In the genomic region with DNA sequence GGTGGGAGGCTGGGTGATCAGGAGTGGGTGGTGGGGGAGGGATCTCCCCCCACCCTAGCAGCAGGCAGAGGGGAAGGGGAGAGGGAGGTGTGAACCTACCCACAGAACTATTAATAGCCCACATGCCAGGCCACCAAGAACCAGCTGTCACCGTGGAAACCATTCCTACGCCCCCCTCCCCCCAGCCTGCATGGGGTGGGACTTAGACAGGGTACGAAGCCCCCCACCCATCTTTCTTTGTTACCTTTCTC, we compare ENCODE assay signal across 12 cellular contexts. TPM values are rescaled to one million over a fixed set of nuclear protein-coding genes. Genes with fewer than 3 reads are reported as not detected.
A peak's percentile ranks its signal among the peaks of the same experiment; 100 is the strongest.
DNase-seq lines count a peak whose midpoint lies in the region; ATAC-seq, FAIRE-seq and TF ChIP-seq lines count a peak whose summit lies in the region.
"Had no signal": no experiment of that assay in that cellular context is flagged by ENCODE, and none has a peak within 500 bp of the region (broad histone marks: within the 10 kb centered on the region; RNA-seq: fewer than 3 reads in every experiment).

No MANE protein-coding gene starts in this region.

- TF ChIP-seq RAD21 in K562 (CRISPR knock-in tag; conservative IDR thresholded peaks at IDR 0.05 in 1 of 2, IDR thresholded peaks at IDR 0.05 in 1 of 2), result no peak

- H3K9ac ChIP-seq in K562 (ENCODE audit: insufficient read depth in 1 of 2, low read depth in 2 of 2, low read length in 2 of 2), result peak overlapping the region; percentile 59 to 78

- H3K9me3 Mint-ChIP-seq in activated CD8-positive, alpha-beta T cell treated with anti-CD3 and anti-CD28 coated beads for 36 hours, result no peaks in the 10 kb centered on the region
- H3K9me3 Mint-ChIP-seq in activated CD8-positive, alpha-beta T cell treated with anti-CD3 and anti-CD28 coated beads, Interleukin-2, amount 10 ng/mL, durations not matched to agents 7 days and 5 days (ENCODE audit: insufficient read depth), result no peaks in the 10 kb centered on the region
- H3K9me3 Mint-ChIP-seq: WTC11 had no signal

- H3K9me3 ChIP-seq in K562 (replicated peaks; ENCODE audit: control insufficient read depth, insufficient read depth, low read depth, low read length) (no peaks in the 10 kb centered on the region), muscle layer of duodenum (ENCODE audit: control insufficient read depth in 1 of 2, low read length in 2 of 2) (no peaks in the 10 kb centered on the region), thymus (ENCODE audit: control insufficient read depth) (no peaks in the 10 kb centered on the region)

- DNase-seq in activated CD8-positive, alpha-beta T cell treated with anti-CD3 and anti-CD28 coated beads for 36 hours, result no peak
- DNase-seq in activated CD8-positive, alpha-beta T cell treated with anti-CD3 and anti-CD28 coated beads, Interleukin-2, amount 10 ng/mL, durations not matched to agents 7 days and 5 days, result no peak
- no peak for DNase-seq in K562 (ENCODE audit: extremely low read depth in 1 of 4, low spot score in 3 of 4)
- DNase-seq in effector CD8-positive, alpha-beta T cell (lab: John Stamatoyannopoulos, UW), result no peak

- no peak overlapping the region for H2AFZ ChIP-seq in K562 (ENCODE audit: low read depth, low read length)

- no TSS peak for BruUV-seq in K562 (replicated peaks; lab: Mats Ljungman, UMichigan)

- H3K4me2 ChIP-seq in K562 (ENCODE audit: insufficient read depth, low read length), result peak overlapping the region; percentile 74

- H3K27me3 ChIP-seq in K562 (ENCODE audit: control insufficient read depth in 2 of 2, insufficient read depth in 2 of 2, low read length in 2 of 2) (no peaks in the 10 kb centered on the region), muscle layer of duodenum (ENCODE audit: low read depth, low read length) (no peaks in the 10 kb centered on the region), thymus (ENCODE audit: control insufficient read depth, insufficient read depth) (no peaks in the 10 kb centered on the region)

- intact Hi-C loops in activated CD8-positive, alpha-beta T cell treated with anti-CD3 and anti-CD28 coated beads for 36 hours (cut with micrococcal nuclease), result no loop called here
- intact Hi-C loops in K562 (cut with micrococcal nuclease), result no loop called here

- H3K27me3 Mint-ChIP-seq in activated CD8-positive, alpha-beta T cell treated with anti-CD3 and anti-CD28 coated beads for 36 hours, result no peaks in the 10 kb centered on the region
- no peaks in the 10 kb centered on the region for H3K27me3 Mint-ChIP-seq in activated CD8-positive, alpha-beta T cell treated with anti-CD3 and anti-CD28 coated beads, Interleukin-2, amount 10 ng/mL, durations not matched to agents 7 days and 5 days (ENCODE audit: low read depth)

- no peak for ATAC-seq in activated CD8-positive, alpha-beta T cell treated with anti-CD3 and anti-CD28 coated beads for 36 hours
- no peak for ATAC-seq in activated CD8-positive, alpha-beta T cell treated with anti-CD3 and anti-CD28 coated beads, Interleukin-2, amount 10 ng/mL, durations not matched to agents 7 days and 5 days
- no peak for ATAC-seq in K562
- no peak for ATAC-seq in HG03039 (IDR thresholded peaks at IDR 0.05; ENCODE audit: unreplicated experiment)
- ATAC-seq in HG03097 (IDR thresholded peaks at IDR 0.05; ENCODE audit: low FRiP score, unreplicated experiment), result no peak
- ATAC-seq: sciatic nerve had no signal

- TF ChIP-seq POLR2A in K562 (conservative IDR thresholded peaks at IDR 0.05), result no peak

- WGBS in K562 (ENCODE audit: insufficient coverage, low coverage, missing lambda C conversion rate), result 13% methylated on average over 3 of the region's 3 CpGs
- 37% methylated on average over 3 of the region's 3 CpGs for WGBS in thymus

- H3K4me1 Mint-ChIP-seq in activated CD8-positive, alpha-beta T cell treated with anti-CD3 and anti-CD28 coated beads for 36 hours (ENCODE audit: low read depth), result peaks cover 71% of the 10 kb centered on the region
- peaks cover 44% of the 10 kb centered on the region for H3K4me1 Mint-ChIP-seq in activated CD8-positive, alpha-beta T cell treated with anti-CD3 and anti-CD28 coated beads, Interleukin-2, amount 10 ng/mL, durations not matched to agents 7 days and 5 days (ENCODE audit: low read depth)

- TF ChIP-seq EP300 in K562 (IDR thresholded peaks at IDR 0.05; ENCODE audit: low read length), result no peak

- peak overlapping the region; percentile 96 for H3K27ac Mint-ChIP-seq in activated CD8-positive, alpha-beta T cell treated with anti-CD3 and anti-CD28 coated beads for 36 hours
- H3K27ac Mint-ChIP-seq in activated CD8-positive, alpha-beta T cell treated with anti-CD3 and anti-CD28 coated beads, Interleukin-2, amount 10 ng/mL, durations not matched to agents 7 days and 5 days, result no peak overlapping the region
- H3K27ac Mint-ChIP-seq: WTC11 had no signal

- H3K27ac ChIP-seq in K562 (ENCODE audit: extremely low read depth, low read depth, low read length), result peak overlapping the region; percentile 77
- peak overlapping the region; percentile 94 for H3K27ac ChIP-seq in muscle layer of duodenum (ENCODE audit: low read length)
- peak overlapping the region; percentile 52 for H3K27ac ChIP-seq in thymus (ENCODE audit: low read depth)

- H3K9me1 ChIP-seq in K562 (ENCODE audit: control insufficient read depth, insufficient read depth, low read length), result no peaks in the 10 kb centered on the region

- no peaks in the 10 kb centered on the region for H4K20me1 ChIP-seq in K562 (replicated peaks; ENCODE audit: control insufficient read depth, insufficient read depth, low read length)

- POLR2A ChIA-PET in activated CD8-positive, alpha-beta T cell treated with anti-CD3 and anti-CD28 coated beads for 36 hours (lab: Charles Lee), result no interaction called here
- POLR2A ChIA-PET in activated CD8-positive, alpha-beta T cell treated with anti-CD3 and anti-CD28 coated beads, Interleukin-2, amount 10 ng/mL, durations not matched to agents 7 days and 5 days (lab: Charles Lee), result no interaction called here
- POLR2A ChIA-PET in K562 (lab: Yijun Ruan, JAX), result interaction anchor here (0.7 to 1.0 kb wide), 2 partner anchors 9 to 20 kb away, joined by 3 read pairs; no protein-coding TSS in a partner anchor

- H3K4me3 ChIP-seq in K562, result no peak overlapping the region
- H3K4me3 ChIP-seq in muscle layer of duodenum (ENCODE audit: low read depth in 1 of 2, low read length in 2 of 2), result peak overlapping the region in 1 of 2 donors; percentile 49
- no peak overlapping the region for H3K4me3 ChIP-seq in thymus (ENCODE audit: low read length)

- H3K36me3 ChIP-seq in K562 (ENCODE audit: control insufficient read depth, insufficient read depth, low read length), result peaks cover 9% of the 10 kb centered on the region; the same call in 1 of the 3 replicates
- no peaks in the 10 kb centered on the region for H3K36me3 ChIP-seq in muscle layer of duodenum (ENCODE audit: control insufficient read depth in 1 of 2, insufficient read depth in 2 of 2, low read length in 2 of 2)
- H3K36me3 ChIP-seq in thymus (ENCODE audit: control insufficient read depth, insufficient read depth), result no peaks in the 10 kb centered on the region

- H3K4me3 Mint-ChIP-seq in activated CD8-positive, alpha-beta T cell treated with anti-CD3 and anti-CD28 coated beads for 36 hours, result peak overlapping the region; percentile 78
- H3K4me3 Mint-ChIP-seq in activated CD8-positive, alpha-beta T cell treated with anti-CD3 and anti-CD28 coated beads, Interleukin-2, amount 10 ng/mL, durations not matched to agents 7 days and 5 days, result no peak overlapping the region

- FAIRE-seq in K562 (lab: Jason Lieb, UNC), result no peak
- FAIRE-seq: bronchial epithelial cell, urothelium cell line had no signal

- peaks cover 80 to 87% of the 10 kb centered on the region in 2 experiments for H3K4me1 ChIP-seq in K562 (replicated peaks in 1 of 2; ENCODE audit: control insufficient read depth in 2 of 2, insufficient read depth in 2 of 2, low read length in 2 of 2)
- H3K4me1 ChIP-seq in muscle layer of duodenum (ENCODE audit: control insufficient read depth in 1 of 2, insufficient read depth in 2 of 2, low read length in 2 of 2), result peaks cover 64 to 97% of the 10 kb centered on the region in 2 donors
- peaks cover 44% of the 10 kb centered on the region for H3K4me1 ChIP-seq in thymus (ENCODE audit: control insufficient read depth, insufficient read depth, low read length)

- H3K79me2 ChIP-seq in K562 (ENCODE audit: control insufficient read depth, insufficient read depth, low read length), result peaks cover 68% of the 10 kb centered on the region

- TF ChIP-seq CTCF in activated CD8-positive, alpha-beta T cell treated with anti-CD3 and anti-CD28 coated beads for 36 hours (IDR thresholded peaks at IDR 0.05), result no peak
- TF ChIP-seq CTCF in K562 (IDR thresholded peaks at IDR 0.05 in 2 of 3, conservative IDR thresholded peaks at IDR 0.05 in 1 of 3; ENCODE audit: insufficient read depth in 2 of 3, low read depth in 1 of 3, low read length in 3 of 3), result no peak

- in situ Hi-C loops in K562 (cut with MboI), result no loop called here

- CTCF ChIA-PET in activated CD8-positive, alpha-beta T cell treated with anti-CD3 and anti-CD28 coated beads for 36 hours (lab: Charles Lee), result interaction anchor here (1.3 to 3.7 kb wide), 3 partner anchors 16 to 43 kb away, joined by 3 to 25 read pairs (median 10); no protein-coding TSS in a partner anchor
- CTCF ChIA-PET in activated CD8-positive, alpha-beta T cell treated with anti-CD3 and anti-CD28 coated beads, Interleukin-2, amount 10 ng/mL, durations not matched to agents 7 days and 5 days (lab: Charles Lee), result interaction anchor here (0.9 to 7.9 kb wide), 6 partner anchors 15 to 98 kb away, joined by 3 to 93 read pairs (median 14); a partner anchor contains a TSS
- CTCF ChIA-PET in K562 (lab: Yijun Ruan, JAX; ENCODE audit: low intra/inter-chr PET ratio), result no interaction called here

- no peaks in the 10 kb centered on the region for H3K36me3 Mint-ChIP-seq in activated CD8-positive, alpha-beta T cell treated with anti-CD3 and anti-CD28 coated beads for 36 hours (ENCODE audit: low read depth)
- H3K36me3 Mint-ChIP-seq in activated CD8-positive, alpha-beta T cell treated with anti-CD3 and anti-CD28 coated beads, Interleukin-2, amount 10 ng/mL, durations not matched to agents 7 days and 5 days (ENCODE audit: low read depth), result no peaks in the 10 kb centered on the region
- H3K36me3 Mint-ChIP-seq: WTC11 had no signal

RNA-seq across cellular contexts. Expression of a gene that starts 7.8 kb away (rescaled TPM):
- total RNA-seq in activated CD8-positive, alpha-beta T cell treated with anti-CD3 and anti-CD28 coated beads for 36 hours, result 10 to 100 TPM; 11.1 to 13.8 TPM
- total RNA-seq in activated CD8-positive, alpha-beta T cell treated with anti-CD3 and anti-CD28 coated beads, Interleukin-2, amount 10 ng/mL, durations not matched to agents 7 days and 5 days, result 1 to 10 TPM; 8.7 to 9.7 TPM
- 10.8 and 15.6 TPM in 2 replicates for total RNA-seq in K562 (2011; cell fraction: chromatin; rRNA removed; ENCODE audit: low replicate concordance)
- 7.5 and 8.0 TPM in 2 replicates for total RNA-seq in K562 (2011; cell fraction: nucleolus; rRNA removed)
- total RNA-seq in K562 (2011; cell fraction: nucleoplasm; rRNA removed), result 10.3 and 15.7 TPM in 2 replicates
- total RNA-seq in K562 (2014; rRNA removed) (13.8 and 18.9 TPM in 2 replicates), K562 (2014; rRNA removed; fragmentation: Illumina TruSeq; extraction: Trizol) (7.5 and 9.1 TPM in 2 replicates), K562 (2015; rRNA removed; fragmentation: Illumina TruSeq; extraction: Trizol) (12.2 and 13.2 TPM in 2 replicates), K562 (2021) (22.7 and 23.4 TPM in 2 replicates)
- polyA plus RNA-seq in K562 (2011; rRNA removed) (8.3 and 9.3 TPM in 2 replicates), K562 (2014; fragmentation: Illumina TruSeq; extraction: Trizol) (19.7 and 21.6 TPM in 2 replicates), K562 (2014; fragmentation: Nextera tagmentation; extraction: Ambion mirVana) (under 1 TPM; 0.34 to 0.50 TPM), K562 (2014; rRNA removed) (12.7 and 13.8 TPM in 2 replicates), thymus (14.3 TPM)
- 7.8 and 12.5 TPM in 2 replicates for polyA plus RNA-seq in K562 (2011; cell fraction: cytosol; rRNA removed)
- polyA plus RNA-seq in K562 (2011; cell fraction: nucleus; rRNA removed), result 7.3 and 15.8 TPM in 2 replicates
- polyA plus RNA-seq in K562 (2012), result 20.0 TPM in 2 replicates
- polyA minus RNA-seq in K562 (2011; rRNA and poly(A)+ RNA removed), result 5.8 and 9.7 TPM in 2 replicates
- polyA minus RNA-seq in K562 (2011; cell fraction: cytosol; rRNA and poly(A)+ RNA removed), result 6.3 and 7.9 TPM in 2 replicates
- polyA minus RNA-seq in K562 (2011; cell fraction: nucleus; rRNA and poly(A)+ RNA removed), result 2.3 and 2.6 TPM in 2 replicates

RNA-seq across cellular contexts. Expression of a gene that starts 16.4 kb away (rescaled TPM):
- 10 to 100 TPM; 90.2 to 96.4 TPM for total RNA-seq in activated CD8-positive, alpha-beta T cell treated with anti-CD3 and anti-CD28 coated beads for 36 hours
- total RNA-seq in activated CD8-positive, alpha-beta T cell treated with anti-CD3 and anti-CD28 coated beads, Interleukin-2, amount 10 ng/mL, durations not matched to agents 7 days and 5 days, result 10 to 100 TPM; 93.4 to 96.7 TPM
- 361 and 745 TPM in 2 replicates for total RNA-seq in K562 (2011; cell fraction: chromatin; rRNA removed; ENCODE audit: low replicate concordance)
- total RNA-seq in K562 (2011; cell fraction: nucleolus; rRNA removed), result 434 and 442 TPM in 2 replicates
- total RNA-seq in K562 (2011; cell fraction: nucleoplasm; rRNA removed), result 293 and 327 TPM in 2 replicates
- total RNA-seq in K562 (2014; rRNA removed) (40.0 and 50.2 TPM in 2 replicates), K562 (2014; rRNA removed; fragmentation: Illumina TruSeq; extraction: Trizol) (40.3 and 48.9 TPM in 2 replicates), K562 (2015; rRNA removed; fragmentation: Illumina TruSeq; extraction: Trizol) (48.2 and 53.5 TPM in 2 replicates), K562 (2021) (102 and 108 TPM in 2 replicates)
- polyA plus RNA-seq in K562 (2011; rRNA removed) (76.3 and 110 TPM in 2 replicates), K562 (2014; fragmentation: Illumina TruSeq; extraction: Trizol) (117 and 129 TPM in 2 replicates), K562 (2014; fragmentation: Nextera tagmentation; extraction: Ambion mirVana) (1 to 10 TPM; 5.9 to 8.3 TPM), K562 (2014; rRNA removed) (73.3 and 74.8 TPM in 2 replicates), thymus (49.5 TPM)
- polyA plus RNA-seq in K562 (2011; cell fraction: cytosol; rRNA removed), result 70.1 and 113 TPM in 2 replicates
- polyA plus RNA-seq in K562 (2011; cell fraction: nucleus; rRNA removed), result 331 and 574 TPM in 2 replicates
- polyA plus RNA-seq in K562 (2012), result 97.7 and 114 TPM in 2 replicates
- 79.0 and 96.5 TPM in 2 replicates for polyA minus RNA-seq in K562 (2011; rRNA and poly(A)+ RNA removed)
- polyA minus RNA-seq in K562 (2011; cell fraction: cytosol; rRNA and poly(A)+ RNA removed), result 80.5 and 119 TPM in 2 replicates
- 146 and 149 TPM in 2 replicates for polyA minus RNA-seq in K562 (2011; cell fraction: nucleus; rRNA and poly(A)+ RNA removed)

RNA-seq across cellular contexts. Expression of a gene that starts 29.8 kb away (rescaled TPM):
- 1 to 10 TPM; 6.0 to 6.5 TPM for total RNA-seq in activated CD8-positive, alpha-beta T cell treated with anti-CD3 and anti-CD28 coated beads for 36 hours
- total RNA-seq in activated CD8-positive, alpha-beta T cell treated with anti-CD3 and anti-CD28 coated beads, Interleukin-2, amount 10 ng/mL, durations not matched to agents 7 days and 5 days, result 1 to 10 TPM; 4.1 to 4.9 TPM
- 2.3 and 7.8 TPM in 2 replicates for total RNA-seq in K562 (2011; cell fraction: chromatin; rRNA removed; ENCODE audit: low replicate concordance)
- 3.6 and 4.0 TPM in 2 replicates for total RNA-seq in K562 (2011; cell fraction: nucleolus; rRNA removed)
- 3.1 and 3.2 TPM in 2 replicates for total RNA-seq in K562 (2011; cell fraction: nucleoplasm; rRNA removed)
- total RNA-seq in K562 (2014; rRNA removed) (0.78 and 1.00 TPM in 2 replicates), K562 (2014; rRNA removed; fragmentation: Illumina TruSeq; extraction: Trizol) (0.32 and 0.47 TPM in 2 replicates), K562 (2015; rRNA removed; fragmentation: Illumina TruSeq; extraction: Trizol) (0.65 and 1.2 TPM in 2 replicates), K562 (2021) (6.6 and 7.7 TPM in 2 replicates)
- polyA plus RNA-seq in K562 (2011; rRNA removed) (0.25 and 0.41 TPM in 2 replicates), K562 (2014; fragmentation: Illumina TruSeq; extraction: Trizol) (4.7 and 6.9 TPM in 2 replicates), K562 (2014; fragmentation: Nextera tagmentation; extraction: Ambion mirVana) (under 1 TPM; 0.27 TPM), K562 (2014; rRNA removed) (1.4 and 2.0 TPM in 2 replicates), thymus (3.2 TPM)
- 0.21 and 0.89 TPM in 2 replicates for polyA plus RNA-seq in K562 (2011; cell fraction: cytosol; rRNA removed)
- polyA plus RNA-seq in K562 (2011; cell fraction: nucleus; rRNA removed), result 1.3 and 5.0 TPM in 2 replicates
- polyA plus RNA-seq in K562 (2012), result 5.3 and 5.4 TPM in 2 replicates
- polyA minus RNA-seq in K562 (2011; rRNA and poly(A)+ RNA removed), result 0.42 and 0.63 TPM in 2 replicates
- 0.46 and 3.3 TPM in 2 replicates for polyA minus RNA-seq in K562 (2011; cell fraction: cytosol; rRNA and poly(A)+ RNA removed)
- polyA minus RNA-seq in K562 (2011; cell fraction: nucleus; rRNA and poly(A)+ RNA removed), result 2.2 and 2.6 TPM in 2 replicates

RNA-seq across cellular contexts. Expression of a gene that starts 51.2 kb away (rescaled TPM):
- total RNA-seq in activated CD8-positive, alpha-beta T cell treated with anti-CD3 and anti-CD28 coated beads for 36 hours, result 10 to 100 TPM; 69.0 to 70.1 TPM
- total RNA-seq in activated CD8-positive, alpha-beta T cell treated with anti-CD3 and anti-CD28 coated beads, Interleukin-2, amount 10 ng/mL, durations not matched to agents 7 days and 5 days, result 10 to 100 TPM; 80.5 to 83.2 TPM
- total RNA-seq in K562 (2011; cell fraction: chromatin; rRNA removed; ENCODE audit: low replicate concordance), result 152 and 243 TPM in 2 replicates
- total RNA-seq in K562 (2011; cell fraction: nucleolus; rRNA removed), result 80.5 and 93.3 TPM in 2 replicates
- total RNA-seq in K562 (2011; cell fraction: nucleoplasm; rRNA removed), result 126 and 148 TPM in 2 replicates
- total RNA-seq in K562 (2014; rRNA removed), result 51.7 and 52.4 TPM in 2 replicates
- total RNA-seq in K562 (2014; rRNA removed; fragmentation: Illumina TruSeq; extraction: Trizol), result 61.9 and 64.9 TPM in 2 replicates
- total RNA-seq in K562 (2015; rRNA removed; fragmentation: Illumina TruSeq; extraction: Trizol), result 77.8 and 91.8 TPM in 2 replicates
- total RNA-seq in K562 (2021), result 48.6 and 61.8 TPM in 2 replicates
- 48.0 and 66.7 TPM in 2 replicates for polyA plus RNA-seq in K562 (2011; rRNA removed)
- 15.6 and 17.6 TPM in 2 replicates for polyA plus RNA-seq in K562 (2011; cell fraction: cytosol; rRNA removed)
- 122 and 128 TPM in 2 replicates for polyA plus RNA-seq in K562 (2011; cell fraction: nucleus; rRNA removed)
- polyA plus RNA-seq in K562 (2012), result 40.1 and 52.3 TPM in 2 replicates
- 99.3 and 120 TPM in 2 replicates for polyA plus RNA-seq in K562 (2014; fragmentation: Illumina TruSeq; extraction: Trizol)
- polyA plus RNA-seq in K562 (2014; fragmentation: Nextera tagmentation; extraction: Ambion mirVana), result 10 to 100 TPM; 13.8 to 13.9 TPM
- polyA plus RNA-seq in K562 (2014; rRNA removed), result 62.8 and 74.1 TPM in 2 replicates
- 56.6 and 69.1 TPM in 2 replicates for polyA minus RNA-seq in K562 (2011; rRNA and poly(A)+ RNA removed)
- 16.1 and 30.2 TPM in 2 replicates for polyA minus RNA-seq in K562 (2011; cell fraction: cytosol; rRNA and poly(A)+ RNA removed)
- 40.7 and 50.6 TPM in 2 replicates for polyA minus RNA-seq in K562 (2011; cell fraction: nucleus; rRNA and poly(A)+ RNA removed)
- 126 TPM for polyA plus RNA-seq in thymus

RNA-seq across cellular contexts. Expression of a gene that starts 55.3 kb away (rescaled TPM):
- not detected for total RNA-seq in activated CD8-positive, alpha-beta T cell treated with anti-CD3 and anti-CD28 coated beads for 36 hours
- total RNA-seq in activated CD8-positive, alpha-beta T cell treated with anti-CD3 and anti-CD28 coated beads, Interleukin-2, amount 10 ng/mL, durations not matched to agents 7 days and 5 days, result not detected
- 0.23 TPM in 1 of 2 replicates, not detected in the other for total RNA-seq in K562 (2011; cell fraction: chromatin; rRNA removed; ENCODE audit: low replicate concordance)
- total RNA-seq in K562 (2011; cell fraction: nucleolus; rRNA removed), result not detected in 2 replicates
- not detected in 2 replicates for total RNA-seq in K562 (2011; cell fraction: nucleoplasm; rRNA removed)
- total RNA-seq in K562 (2014; rRNA removed) (not detected in 2 replicates), K562 (2014; rRNA removed; fragmentation: Illumina TruSeq; extraction: Trizol) (not detected in 2 replicates), K562 (2015; rRNA removed; fragmentation: Illumina TruSeq; extraction: Trizol) (not detected in 2 replicates), K562 (2021) (not detected in 2 replicates)
- polyA plus RNA-seq in K562 (2011; rRNA removed) (not detected in 2 replicates), K562 (2014; fragmentation: Illumina TruSeq; extraction: Trizol) (not detected in 2 replicates), K562 (2014; fragmentation: Nextera tagmentation; extraction: Ambion mirVana) (not detected), K562 (2014; rRNA removed) (0.19 TPM in 1 of 2 replicates, not detected in the other), thymus (1.3 TPM)
- polyA plus RNA-seq in K562 (2011; cell fraction: cytosol; rRNA removed), result not detected in 2 replicates
- not detected in 2 replicates for polyA plus RNA-seq in K562 (2011; cell fraction: nucleus; rRNA removed)
- polyA plus RNA-seq in K562 (2012), result not detected in 2 replicates
- polyA minus RNA-seq in K562 (2011; rRNA and poly(A)+ RNA removed), result not detected in 2 replicates
- not detected in 2 replicates for polyA minus RNA-seq in K562 (2011; cell fraction: cytosol; rRNA and poly(A)+ RNA removed)
- not detected in 2 replicates for polyA minus RNA-seq in K562 (2011; cell fraction: nucleus; rRNA and poly(A)+ RNA removed)
- total RNA-seq: WTC11 had no signal
